Comparison of ENCODE assay signal across 16 cellular contexts in the genomic region with DNA sequence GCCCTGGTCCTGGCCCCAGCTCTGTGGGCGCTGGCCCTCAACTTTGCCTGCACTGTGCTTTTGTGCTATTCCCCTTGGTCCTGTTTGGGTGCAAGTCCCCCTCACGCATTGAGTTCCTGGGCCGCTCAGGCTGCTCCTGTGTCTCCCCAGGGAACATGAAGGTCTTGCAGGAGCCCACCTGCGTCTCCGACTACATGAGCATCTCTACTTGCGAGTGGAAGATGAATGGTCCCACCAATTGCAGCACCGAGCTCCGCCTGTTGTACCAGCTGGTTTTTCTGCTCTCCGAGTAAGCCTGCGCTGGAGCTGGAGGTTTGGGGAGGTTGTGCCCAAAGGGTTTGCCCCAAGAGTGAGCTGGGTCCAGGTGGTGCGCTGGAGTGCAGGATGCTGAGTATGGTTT. TPM values are rescaled to one million over a fixed set of nuclear protein-coding genes. Genes with fewer than 3 reads are reported as not detected.
DNase-seq lines count a peak whose midpoint lies in the region; ATAC-seq, FAIRE-seq and TF ChIP-seq lines count a peak whose summit lies in the region.
"Had no signal": no experiment of that assay in that cellular context is flagged by ENCODE, and none has a peak within 500 bp of the region (broad histone marks: within the 10 kb centered on the region; RNA-seq: fewer than 3 reads in every experiment).

No MANE protein-coding gene starts in this region.

- TF ChIP-seq EP300 in HepG2 (IDR thresholded peaks at IDR 0.05; ENCODE audit: low read depth in 2 of 2, low read length in 2 of 2) (no peak), HepG2 (CRISPR knock-in tag; IDR thresholded peaks at IDR 0.05; ENCODE audit: borderline replicate concordance) (no peak)

- H3K79me2 ChIP-seq in HepG2 (ENCODE audit: insufficient read depth, low read length): no peaks in the 10 kb centered on the region

- BruUV-seq in HepG2 (replicated peaks; lab: Mats Ljungman, UMichigan): no TSS peak

- H3K4me1 ChIP-seq in HepG2 (ENCODE audit: insufficient read depth, low read length): no peaks in the 10 kb centered on the region
- H3K4me1 ChIP-seq: Caco-2, SJSA1 had no signal

- no peak overlapping the region for H3K27ac ChIP-seq in CD4-positive, alpha-beta T cell (ENCODE audit: low read depth, low read length)
- no peak overlapping the region for H3K27ac ChIP-seq in HepG2 (ENCODE audit: extremely low read length, insufficient read depth, low read length)
- H3K27ac ChIP-seq: KMS-11, SJSA1 had no signal

- H3K4me2 ChIP-seq in HepG2 (ENCODE audit: low read depth, low read length): no peak overlapping the region
- H3K4me2 ChIP-seq: KMS-11 had no signal

- in situ Hi-C loops in HepG2 (cut with HindIII; ENCODE audit: extremely low pct_ligation_motif_present, low pct_unique_long_range_greater_than_20kb): no loop called here

- no peak for ATAC-seq in activated T-cell treated with anti-CD3 and anti-CD28 coated beads, Interleukin-2, amount 50 U/mL, for 72 hours (replicated peaks in 1 of 2)
- ATAC-seq in CD4-positive, alpha-beta T cell (ENCODE audit: poor library complexity): no peak
- no peak for ATAC-seq in T-helper 17 cell
- ATAC-seq in naive B cell (ENCODE audit: low read depth in 2 of 2): no peak
- no peak for ATAC-seq in HG03135 (IDR thresholded peaks at IDR 0.05; ENCODE audit: unreplicated experiment)
- no peak for ATAC-seq in HepG2
- ATAC-seq: Panc1 had no signal

- TF ChIP-seq RAD21 in HepG2 (CRISPR knock-in tag; IDR thresholded peaks at IDR 0.05): no peak

- peaks cover 19 to 66% of the 10 kb centered on the region in 2 donors for H3K36me3 Mint-ChIP-seq in activated T-cell treated with anti-CD3 and anti-CD28 coated beads, Interleukin-2, amount 50 U/mL, for 72 hours (ENCODE audit: insufficient read depth in 2 of 2)
- peaks cover 93% of the 10 kb centered on the region for H3K36me3 Mint-ChIP-seq in CD4-positive, alpha-beta T cell (ENCODE audit: low read depth)
- H3K36me3 Mint-ChIP-seq in T-helper 17 cell (ENCODE audit: low read depth) (peaks cover 8% of the 10 kb centered on the region), naive B cell (peaks cover 12 to 26% of the 10 kb centered on the region in 2 donors)

- no peaks in the 10 kb centered on the region for H3K9me3 Mint-ChIP-seq in activated T-cell treated with anti-CD3 and anti-CD28 coated beads, Interleukin-2, amount 50 U/mL, for 72 hours
- H3K9me3 Mint-ChIP-seq in CD4-positive, alpha-beta T cell: no peaks in the 10 kb centered on the region
- no peaks in the 10 kb centered on the region for H3K9me3 Mint-ChIP-seq in naive B cell

- no peak overlapping the region for H3K4me3 ChIP-seq in HepG2 (replicated peaks in 1 of 3; ENCODE audit: insufficient read depth in 1 of 3, low read depth in 2 of 3, low read length in 3 of 3)
- H3K4me3 ChIP-seq: BLaER1 treated with 17β-estradiol and CSF1 and Interleukin-3, amounts not matched to agents 10 nM and 100 nM; SJSA1 had no signal

- POLR2A ChIA-PET in CD4-positive, alpha-beta T cell (lab: Charles Lee): no interaction called here
- POLR2A ChIA-PET in HepG2 (lab: Yijun Ruan, JAX): no interaction called here

- no peak for DNase-seq in activated T-cell treated with anti-CD3 and anti-CD28 coated beads, Interleukin-2, amount 50 U/mL, for 72 hours
- DNase-seq in activated T-cell treated with anti-CD3 and anti-CD28 coated beads for 4 hours (no peak), T-helper 17 cell (no peak), naive B cell (no peak), DMS153 treated with DMSO at 0.1 percent for 48 hours (lab: John Stamatoyannopoulos, UW; ENCODE audit: unreplicated experiment) (no peak), HepG2 (ENCODE audit: low spot score) (no peak)
- no peak for DNase-seq in CD4-positive, alpha-beta T cell
- DNase-seq: Caco-2, GDM1, GOT3, NCI-H1694 treated with DMSO at 0.1 percent for 48 hours had no signal

- no peak for TF ChIP-seq CTCF in CD4-positive, alpha-beta T cell (IDR thresholded peaks at IDR 0.05)
- TF ChIP-seq CTCF in HepG2 (CRISPR knock-in tag; IDR thresholded peaks at IDR 0.05): no peak

- FAIRE-seq in HepG2 (lab: Jason Lieb, UNC): no peak

- H2AFZ ChIP-seq in HepG2 (ENCODE audit: low read length): no peak overlapping the region

- H3K4me1 Mint-ChIP-seq in activated T-cell treated with anti-CD3 and anti-CD28 coated beads, Interleukin-2, amount 50 U/mL, for 72 hours (ENCODE audit: low read depth): peaks cover 9% of the 10 kb centered on the region
- H3K4me1 Mint-ChIP-seq in CD4-positive, alpha-beta T cell (ENCODE audit: low read depth): peaks cover 4% of the 10 kb centered on the region
- peaks cover 5% of the 10 kb centered on the region for H3K4me1 Mint-ChIP-seq in T-helper 17 cell
- peaks cover 42 to 87% (median 56%) of the 10 kb centered on the region in 3 donors for H3K4me1 Mint-ChIP-seq in naive B cell

- H3K9me3 ChIP-seq in CD4-positive, alpha-beta T cell (ENCODE audit: control insufficient read depth, low read length): no peaks in the 10 kb centered on the region
- H3K9me3 ChIP-seq in T-helper 17 cell (ENCODE audit: control insufficient read depth, low read length, poor library complexity, severe bottlenecking): no peaks in the 10 kb centered on the region
- no peaks in the 10 kb centered on the region for H3K9me3 ChIP-seq in HepG2 (ENCODE audit: low read length)
- H3K9me3 ChIP-seq: Caco-2, SJSA1 had no signal

- WGBS in HepG2 (ENCODE audit: low lambda C conversion rate): 99% methylated on average over 11 of the region's 11 CpGs

- H3K36me3 ChIP-seq in HepG2 (replicated peaks in 1 of 2; ENCODE audit: control insufficient read depth in 1 of 2, insufficient read depth in 2 of 2, low read length in 2 of 2): peaks cover 34 to 60% of the 10 kb centered on the region in 2 experiments; a peak in 4 of 5 replicates

- no peak overlapping the region for H3K9ac ChIP-seq in HepG2 (ENCODE audit: insufficient read depth, low read depth, low read length)
- H3K9ac ChIP-seq: BLaER1 treated with 17β-estradiol and CSF1 and Interleukin-3, amounts not matched to agents 10 nM and 100 nM; KMS-11 had no signal

- TF ChIP-seq POLR2A in HepG2 (IDR thresholded peaks at IDR 0.05; ENCODE audit: insufficient read depth in 1 of 2, low read depth in 2 of 2, low read length in 2 of 2): no peak

- CTCF ChIA-PET in CD4-positive, alpha-beta T cell (lab: Charles Lee): no interaction called here
- CTCF ChIA-PET in HepG2 (lab: Yijun Ruan, JAX; ENCODE audit: low intra/inter-chr PET ratio, low total read pairs): no interaction called here

- H3K27me3 Mint-ChIP-seq in activated T-cell treated with anti-CD3 and anti-CD28 coated beads, Interleukin-2, amount 50 U/mL, for 72 hours (ENCODE audit: low read depth): no peaks in the 10 kb centered on the region
- no peaks in the 10 kb centered on the region for H3K27me3 Mint-ChIP-seq in CD4-positive, alpha-beta T cell
- H3K27me3 Mint-ChIP-seq in T-helper 17 cell (no peaks in the 10 kb centered on the region), naive B cell (no peaks in the 10 kb centered on the region)

- no peak overlapping the region for H3K4me3 Mint-ChIP-seq in activated T-cell treated with anti-CD3 and anti-CD28 coated beads, Interleukin-2, amount 50 U/mL, for 72 hours
- H3K4me3 Mint-ChIP-seq in CD4-positive, alpha-beta T cell: no peak overlapping the region
- peak overlapping the region; percentile 54 for H3K4me3 Mint-ChIP-seq in T-helper 17 cell
- H3K4me3 Mint-ChIP-seq in naive B cell: peak overlapping the region in 4 of 8 donors; percentile 47 to 70 (median 58)

- peak overlapping the region; percentile 11 for H3K27ac Mint-ChIP-seq in activated T-cell treated with anti-CD3 and anti-CD28 coated beads, Interleukin-2, amount 50 U/mL, for 72 hours
- peak overlapping the region; percentile 59 for H3K27ac Mint-ChIP-seq in CD4-positive, alpha-beta T cell
- H3K27ac Mint-ChIP-seq in T-helper 17 cell (peak overlapping the region; percentile 80), naive B cell (peak overlapping the region in 4 of 6 donors; percentile 75 to 94 (median 88))

- H3K27me3 ChIP-seq in CD4-positive, alpha-beta T cell (ENCODE audit: control insufficient read depth, insufficient read depth, low read length): no peaks in the 10 kb centered on the region
- no peaks in the 10 kb centered on the region for H3K27me3 ChIP-seq in HepG2 (ENCODE audit: control insufficient read depth in 1 of 2, insufficient read depth in 2 of 2, low read length in 2 of 2)
- H3K27me3 ChIP-seq: BLaER1 treated with 17β-estradiol and CSF1 and Interleukin-3, amounts not matched to agents 10 nM and 100 nM; SJSA1 had no signal

- H4K20me1 ChIP-seq in HepG2 (ENCODE audit: insufficient read depth, low read length): no peaks in the 10 kb centered on the region

- intact Hi-C loops in CD4-positive, alpha-beta T cell (cut with DNase I, micrococcal nuclease): no loop called here
- intact Hi-C loops in HepG2 (cut with micrococcal nuclease; ENCODE audit: unreplicated experiment): no loop called here

RNA-seq across cellular contexts. Expression of a gene that starts 28.2 kb away (rescaled TPM):
- 100 to 1,000 TPM; 313 to 348 TPM for total RNA-seq in activated T-cell treated with anti-CD3 and anti-CD28 coated beads, Interleukin-2, amount 50 U/mL, for 72 hours
- 100 to 1,000 TPM; 145 to 147 TPM for total RNA-seq in CD4-positive, alpha-beta T cell
- total RNA-seq in T-helper 17 cell: 100 to 1,000 TPM; 156 to 173 TPM
- 1,000 to 10,000 TPM in 1 of 6 donors, 100 to 1,000 TPM in 5; 355 to 1,202 (median 525) TPM for polyA plus RNA-seq in naive B cell (ENCODE audit: low read depth in 6 of 6)
- 7.6 and 15.9 TPM in 2 replicates for total RNA-seq in HepG2 (2016; rRNA removed; fragmentation: Illumina TruSeq; extraction: Trizol)
- 8.0 and 9.2 TPM in 2 replicates for total RNA-seq in HepG2 (2016; cell fraction: cytosol; rRNA removed; fragmentation: Illumina TruSeq; extraction: Trizol; ENCODE audit: low read depth)
- total RNA-seq in HepG2 (2016; cell fraction: insoluble cytoplasmic fraction; rRNA removed; fragmentation: Illumina TruSeq; extraction: Trizol): 6.9 and 15.8 TPM in 2 replicates
- 9.4 and 9.6 TPM in 2 replicates for total RNA-seq in HepG2 (2016; cell fraction: membrane; rRNA removed; fragmentation: Illumina TruSeq; extraction: Trizol)
- total RNA-seq in HepG2 (2016; cell fraction: nucleus; rRNA removed; fragmentation: Illumina TruSeq; extraction: Trizol): 16.4 and 21.4 TPM in 2 replicates
- 49.6 and 60.7 TPM in 2 replicates for polyA plus RNA-seq in HepG2 (2011; rRNA removed)
- polyA plus RNA-seq in HepG2 (2011; cell fraction: cytosol; rRNA removed): 30.7 and 32.4 TPM in 2 replicates
- polyA plus RNA-seq in HepG2 (2011; cell fraction: nucleus; rRNA removed): 61.1 and 65.1 TPM in 2 replicates
- polyA plus RNA-seq in HepG2 (2012): 13.9 and 22.1 TPM in 2 replicates
- polyA plus RNA-seq in HepG2 (2016; cell fraction: cytosol; fragmentation: Illumina TruSeq; extraction: Trizol; ENCODE audit: low read depth): 1.4 and 1.8 TPM in 2 replicates
- 6.0 and 8.1 TPM in 2 replicates for polyA plus RNA-seq in HepG2 (2016; cell fraction: insoluble cytoplasmic fraction; fragmentation: Illumina TruSeq; extraction: Trizol; ENCODE audit: low read depth)
- polyA plus RNA-seq in HepG2 (2016; cell fraction: membrane; fragmentation: Illumina TruSeq; extraction: Trizol; ENCODE audit: low read depth): 3.4 and 3.5 TPM in 2 replicates
- polyA plus RNA-seq in HepG2 (2016; cell fraction: nucleus; fragmentation: Illumina TruSeq; extraction: Trizol; ENCODE audit: insufficient read depth, low read depth): 38.0 and 39.0 TPM in 2 replicates
- 54.4 and 98.2 TPM in 2 replicates for polyA minus RNA-seq in HepG2 (2011; rRNA and poly(A)+ RNA removed; ENCODE audit: low replicate concordance)
- 19.2 and 23.0 TPM in 2 replicates for polyA minus RNA-seq in HepG2 (2011; cell fraction: cytosol; rRNA and poly(A)+ RNA removed)
- polyA minus RNA-seq in HepG2 (2011; cell fraction: nucleus; rRNA and poly(A)+ RNA removed): 30.3 and 37.8 TPM in 2 replicates

Comparison
In these comparisons a context has a peak if more than half of its experiments do, and no peak if none do; other contexts are left out.
1. H3K27ac Mint-ChIP-seq: peak in every context shown above with its lines; median percentile 88 in naive B cell; 80 in T-helper 17 cell; 59 in CD4-positive, alpha-beta T cell; 11 in activated T-cell treated with anti-CD3 and anti-CD28 coated beads, Interleukin-2, amount 50 U/mL, for 72 hours.